In the genomic region with DNA sequence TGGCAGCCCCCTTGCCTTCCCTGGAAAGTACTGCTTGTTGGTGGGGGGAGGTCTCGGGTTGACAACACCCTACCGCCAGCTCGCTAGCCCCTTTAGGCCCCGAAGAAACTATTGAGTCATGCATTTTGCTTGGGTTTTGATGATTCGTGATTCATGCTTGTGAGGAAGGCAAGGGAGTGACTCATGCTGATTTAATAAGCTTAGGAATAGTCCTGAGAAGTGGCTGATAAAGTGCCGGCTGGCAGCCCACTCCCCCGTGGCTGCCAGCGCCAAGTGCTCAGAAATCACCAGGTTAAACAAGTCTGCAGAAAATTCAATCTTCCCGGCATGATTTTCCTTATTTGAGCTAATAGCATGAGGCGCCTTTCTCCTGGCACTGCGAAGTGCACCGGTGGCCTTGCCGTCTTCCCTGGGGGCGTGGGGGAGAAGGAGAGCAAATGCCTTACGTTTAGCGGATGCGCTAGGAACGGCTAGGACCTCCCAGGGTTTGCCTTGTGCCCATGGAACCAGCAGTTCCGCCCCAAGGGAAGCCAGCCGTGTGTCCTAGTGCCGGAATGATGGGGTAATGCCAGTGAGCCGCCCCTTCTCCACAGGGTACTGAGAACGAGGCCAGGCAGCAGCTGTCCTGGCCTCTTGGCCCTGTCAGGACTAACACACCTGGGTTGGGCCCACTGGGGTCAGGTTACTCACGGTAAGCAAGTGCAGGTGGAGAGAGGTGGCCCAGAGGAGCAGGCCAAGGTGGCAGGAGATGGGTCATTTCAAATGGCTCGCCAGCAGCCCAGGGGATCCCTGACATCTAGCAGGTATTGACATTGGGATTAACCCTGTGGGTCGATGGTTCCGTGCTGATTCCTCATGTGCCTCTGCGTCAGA, we compare ENCODE assay signal across 1 cellular context.
TF ChIP-seq lines count a peak whose summit lies in the region.

No MANE protein-coding gene starts in this region.

TF ChIP-seq in HEK293, 187 proteins besides CTCF, POLR2A, EP300 and RAD21 (continued from another document and continues in another):
- TF ChIP-seq, protein P1, sequence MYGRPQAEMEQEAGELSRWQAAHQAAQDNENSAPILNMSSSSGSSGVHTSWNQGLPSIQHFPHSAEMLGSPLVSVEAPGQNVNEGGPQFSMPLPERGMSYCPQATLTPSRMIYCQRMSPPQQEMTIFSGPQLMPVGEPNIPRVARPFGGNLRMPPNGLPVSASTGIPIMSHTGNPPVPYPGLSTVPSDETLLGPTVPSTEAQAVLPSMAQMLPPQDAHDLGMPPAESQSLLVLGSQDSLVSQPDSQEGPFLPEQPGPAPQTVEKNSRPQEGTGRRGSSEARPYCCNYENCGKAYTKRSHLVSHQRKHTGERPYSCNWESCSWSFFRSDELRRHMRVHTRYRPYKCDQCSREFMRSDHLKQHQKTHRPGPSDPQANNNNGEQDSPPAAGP (tag by site-specific recombination; IDR thresholded peaks at IDR 0.05): 0 out of 2 replicates have a peak, but pooled peaks have one; percentile 56
- 0 out of 2 replicates have a peak, but pooled peaks have one; percentile 12 for TF ChIP-seq ZFHX2 (tag by site-specific recombination; conservative IDR thresholded peaks at IDR 0.05)
- 0 out of 2 replicates have a peak, but pooled peaks have one; percentile 22 for TF ChIP-seq ZNF561 (tag by site-specific recombination; IDR thresholded peaks at IDR 0.05; ENCODE audit: borderline replicate concordance)
- no peak for TF ChIP-seq ZNF664 (tag by site-specific recombination; IDR thresholded peaks at IDR 0.05)
- TF ChIP-seq, protein P2, sequence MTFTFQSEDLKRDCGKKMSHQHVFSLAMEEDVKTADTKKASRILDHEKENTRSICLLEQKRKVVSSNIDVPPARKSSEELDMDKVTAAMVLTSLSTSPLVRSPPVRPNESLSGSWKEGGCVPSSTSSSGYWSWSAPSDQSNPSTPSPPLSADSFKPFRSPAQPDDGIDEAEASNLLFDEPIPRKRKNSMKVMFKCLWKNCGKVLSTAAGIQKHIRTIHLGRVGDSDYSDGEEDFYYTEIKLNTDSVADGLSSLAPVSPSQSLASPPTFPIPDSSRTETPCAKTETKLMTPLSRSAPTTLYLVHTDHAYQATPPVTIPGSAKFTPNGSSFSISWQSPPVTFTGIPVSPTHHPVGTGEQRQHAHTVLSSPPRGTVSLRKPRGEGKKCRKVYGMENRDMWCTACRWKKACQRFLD (tag by site-specific recombination; IDR thresholded peaks at IDR 0.05): no peak
- peak; percentile 28; the same call in 1 of the 2 replicates for TF ChIP-seq ZNF600 (tag by site-specific recombination; IDR thresholded peaks at IDR 0.05)
- TF ChIP-seq ZNF114 (tag by site-specific recombination; IDR thresholded peaks at IDR 0.05): no peak
- no peak for TF ChIP-seq ZNF624 (tag by site-specific recombination; IDR thresholded peaks at IDR 0.05)
- TF ChIP-seq, protein P3, sequence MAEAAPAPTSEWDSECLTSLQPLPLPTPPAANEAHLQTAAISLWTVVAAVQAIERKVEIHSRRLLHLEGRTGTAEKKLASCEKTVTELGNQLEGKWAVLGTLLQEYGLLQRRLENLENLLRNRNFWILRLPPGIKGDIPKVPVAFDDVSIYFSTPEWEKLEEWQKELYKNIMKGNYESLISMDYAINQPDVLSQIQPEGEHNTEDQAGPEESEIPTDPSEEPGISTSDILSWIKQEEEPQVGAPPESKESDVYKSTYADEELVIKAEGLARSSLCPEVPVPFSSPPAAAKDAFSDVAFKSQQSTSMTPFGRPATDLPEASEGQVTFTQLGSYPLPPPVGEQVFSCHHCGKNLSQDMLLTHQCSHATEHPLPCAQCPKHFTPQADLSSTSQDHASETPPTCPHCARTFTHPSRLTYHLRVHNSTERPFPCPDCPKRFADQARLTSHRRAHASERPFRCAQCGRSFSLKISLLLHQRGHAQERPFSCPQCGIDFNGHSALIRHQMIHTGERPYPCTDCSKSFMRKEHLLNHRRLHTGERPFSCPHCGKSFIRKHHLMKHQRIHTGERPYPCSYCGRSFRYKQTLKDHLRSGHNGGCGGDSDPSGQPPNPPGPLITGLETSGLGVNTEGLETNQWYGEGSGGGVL (tag by site-specific recombination; IDR thresholded peaks at IDR 0.05): peak; percentile 65
- TF ChIP-seq GLIS1 (tag by site-specific recombination; IDR thresholded peaks at IDR 0.05): peak; percentile 93
- TF ChIP-seq ZNF514 (tag by site-specific recombination; IDR thresholded peaks at IDR 0.05): no peak
- TF ChIP-seq ZNF239 (tag by site-specific recombination; IDR thresholded peaks at IDR 0.05): no peak
- TF ChIP-seq ZNF747 (tag by site-specific recombination; IDR thresholded peaks at IDR 0.05): no peak
- TF ChIP-seq ZNF510 (tag by site-specific recombination; IDR thresholded peaks at IDR 0.05; ENCODE audit: insufficient replicate concordance): no peak
- no peak for TF ChIP-seq PRDM1 (tag by site-specific recombination; IDR thresholded peaks at IDR 0.05)
- TF ChIP-seq ZBTB21 (tag by site-specific recombination; IDR thresholded peaks at IDR 0.05): peak; percentile 69
- TF ChIP-seq TRIM28 (IDR thresholded peaks at IDR 0.05; ENCODE audit: borderline replicate concordance, low read length): peak; percentile 40; the same call in 1 of the 2 replicates
- no peak for TF ChIP-seq MZF1 (tag by site-specific recombination; IDR thresholded peaks at IDR 0.05; ENCODE audit: borderline replicate concordance)
- no peak for TF ChIP-seq ZNF354C (tag by site-specific recombination; IDR thresholded peaks at IDR 0.05; ENCODE audit: borderline replicate concordance, low read depth)
- peak; percentile 40; the same call in 1 of the 2 replicates for TF ChIP-seq ZNF10 (tag by site-specific recombination; IDR thresholded peaks at IDR 0.05)
- TF ChIP-seq ZNF169 (tag by site-specific recombination; IDR thresholded peaks at IDR 0.05): no peak
- TF ChIP-seq IKZF3 (tag by site-specific recombination; IDR thresholded peaks at IDR 0.05): peak; percentile 64
- no peak for TF ChIP-seq ZNF76 (tag by site-specific recombination; IDR thresholded peaks at IDR 0.05; ENCODE audit: borderline replicate concordance, low read depth)
- TF ChIP-seq, protein P4, sequence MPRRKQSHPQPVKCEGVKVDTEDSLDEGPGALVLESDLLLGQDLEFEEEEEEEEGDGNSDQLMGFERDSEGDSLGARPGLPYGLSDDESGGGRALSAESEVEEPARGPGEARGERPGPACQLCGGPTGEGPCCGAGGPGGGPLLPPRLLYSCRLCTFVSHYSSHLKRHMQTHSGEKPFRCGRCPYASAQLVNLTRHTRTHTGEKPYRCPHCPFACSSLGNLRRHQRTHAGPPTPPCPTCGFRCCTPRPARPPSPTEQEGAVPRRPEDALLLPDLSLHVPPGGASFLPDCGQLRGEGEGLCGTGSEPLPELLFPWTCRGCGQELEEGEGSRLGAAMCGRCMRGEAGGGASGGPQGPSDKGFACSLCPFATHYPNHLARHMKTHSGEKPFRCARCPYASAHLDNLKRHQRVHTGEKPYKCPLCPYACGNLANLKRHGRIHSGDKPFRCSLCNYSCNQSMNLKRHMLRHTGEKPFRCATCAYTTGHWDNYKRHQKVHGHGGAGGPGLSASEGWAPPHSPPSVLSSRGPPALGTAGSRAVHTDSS (tag by site-specific recombination; IDR thresholded peaks at IDR 0.05): peak; percentile 37; the same call in 1 of the 2 replicates
- no peak for TF ChIP-seq ZFP41 (tag by site-specific recombination; IDR thresholded peaks at IDR 0.05; ENCODE audit: borderline replicate concordance)
- no peak for TF ChIP-seq ZNF155 (tag by site-specific recombination; IDR thresholded peaks at IDR 0.05)
- TF ChIP-seq WT1 (tag by site-specific recombination; IDR thresholded peaks at IDR 0.05): no peak
- no peak for TF ChIP-seq ZNF558 (tag by site-specific recombination; IDR thresholded peaks at IDR 0.05)
- TF ChIP-seq ZBTB48 (tag by site-specific recombination; IDR thresholded peaks at IDR 0.05): no peak
- TF ChIP-seq, protein P5, sequence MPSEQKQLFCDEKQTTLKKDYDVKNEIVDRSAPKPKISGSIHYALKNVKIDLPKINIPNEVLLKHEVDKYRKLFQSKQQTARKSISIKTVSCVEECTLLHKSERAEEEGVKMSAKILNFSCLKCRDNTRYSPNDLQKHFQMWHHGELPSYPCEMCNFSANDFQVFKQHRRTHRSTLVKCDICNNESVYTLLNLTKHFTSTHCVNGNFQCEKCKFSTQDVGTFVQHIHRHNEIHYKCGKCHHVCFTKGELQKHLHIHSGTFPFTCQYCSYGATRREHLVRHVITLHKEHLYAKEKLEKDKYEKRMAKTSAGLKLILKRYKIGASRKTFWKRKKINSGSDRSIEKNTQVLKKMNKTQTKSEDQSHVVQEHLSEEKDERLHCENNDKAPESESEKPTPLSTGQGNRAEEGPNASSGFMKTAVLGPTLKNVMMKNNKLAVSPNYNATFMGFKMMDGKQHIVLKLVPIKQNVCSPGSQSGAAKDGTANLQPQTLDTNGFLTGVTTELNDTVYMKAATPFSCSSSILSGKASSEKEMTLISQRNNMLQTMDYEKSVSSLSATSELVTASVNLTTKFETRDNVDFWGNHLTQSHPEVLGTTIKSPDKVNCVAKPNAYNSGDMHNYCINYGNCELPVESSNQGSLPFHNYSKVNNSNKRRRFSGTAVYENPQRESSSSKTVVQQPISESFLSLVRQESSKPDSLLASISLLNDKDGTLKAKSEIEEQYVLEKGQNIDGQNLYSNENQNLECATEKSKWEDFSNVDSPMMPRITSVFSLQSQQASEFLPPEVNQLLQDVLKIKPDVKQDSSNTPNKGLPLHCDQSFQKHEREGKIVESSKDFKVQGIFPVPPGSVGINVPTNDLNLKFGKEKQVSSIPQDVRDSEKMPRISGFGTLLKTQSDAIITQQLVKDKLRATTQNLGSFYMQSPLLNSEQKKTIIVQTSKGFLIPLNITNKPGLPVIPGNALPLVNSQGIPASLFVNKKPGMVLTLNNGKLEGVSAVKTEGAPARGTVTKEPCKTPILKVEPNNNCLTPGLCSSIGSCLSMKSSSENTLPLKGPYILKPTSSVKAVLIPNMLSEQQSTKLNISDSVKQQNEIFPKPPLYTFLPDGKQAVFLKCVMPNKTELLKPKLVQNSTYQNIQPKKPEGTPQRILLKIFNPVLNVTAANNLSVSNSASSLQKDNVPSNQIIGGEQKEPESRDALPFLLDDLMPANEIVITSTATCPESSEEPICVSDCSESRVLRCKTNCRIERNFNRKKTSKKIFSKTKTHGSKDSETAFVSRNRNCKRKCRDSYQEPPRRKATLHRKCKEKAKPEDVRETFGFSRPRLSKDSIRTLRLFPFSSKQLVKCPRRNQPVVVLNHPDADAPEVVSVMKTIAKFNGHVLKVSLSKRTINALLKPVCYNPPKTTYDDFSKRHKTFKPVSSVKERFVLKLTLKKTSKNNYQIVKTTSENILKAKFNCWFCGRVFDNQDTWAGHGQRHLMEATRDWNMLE (tag by site-specific recombination; conservative IDR thresholded peaks at IDR 0.05; ENCODE audit: low read depth): no peak
- no peak for TF ChIP-seq BCL11A (tag by site-specific recombination; IDR thresholded peaks at IDR 0.05; ENCODE audit: low read depth)
- peak; percentile 65; the same call in 1 of the 2 replicates for TF ChIP-seq ZEB2 (tag by site-specific recombination; IDR thresholded peaks at IDR 0.05)
- TF ChIP-seq, protein P6, sequence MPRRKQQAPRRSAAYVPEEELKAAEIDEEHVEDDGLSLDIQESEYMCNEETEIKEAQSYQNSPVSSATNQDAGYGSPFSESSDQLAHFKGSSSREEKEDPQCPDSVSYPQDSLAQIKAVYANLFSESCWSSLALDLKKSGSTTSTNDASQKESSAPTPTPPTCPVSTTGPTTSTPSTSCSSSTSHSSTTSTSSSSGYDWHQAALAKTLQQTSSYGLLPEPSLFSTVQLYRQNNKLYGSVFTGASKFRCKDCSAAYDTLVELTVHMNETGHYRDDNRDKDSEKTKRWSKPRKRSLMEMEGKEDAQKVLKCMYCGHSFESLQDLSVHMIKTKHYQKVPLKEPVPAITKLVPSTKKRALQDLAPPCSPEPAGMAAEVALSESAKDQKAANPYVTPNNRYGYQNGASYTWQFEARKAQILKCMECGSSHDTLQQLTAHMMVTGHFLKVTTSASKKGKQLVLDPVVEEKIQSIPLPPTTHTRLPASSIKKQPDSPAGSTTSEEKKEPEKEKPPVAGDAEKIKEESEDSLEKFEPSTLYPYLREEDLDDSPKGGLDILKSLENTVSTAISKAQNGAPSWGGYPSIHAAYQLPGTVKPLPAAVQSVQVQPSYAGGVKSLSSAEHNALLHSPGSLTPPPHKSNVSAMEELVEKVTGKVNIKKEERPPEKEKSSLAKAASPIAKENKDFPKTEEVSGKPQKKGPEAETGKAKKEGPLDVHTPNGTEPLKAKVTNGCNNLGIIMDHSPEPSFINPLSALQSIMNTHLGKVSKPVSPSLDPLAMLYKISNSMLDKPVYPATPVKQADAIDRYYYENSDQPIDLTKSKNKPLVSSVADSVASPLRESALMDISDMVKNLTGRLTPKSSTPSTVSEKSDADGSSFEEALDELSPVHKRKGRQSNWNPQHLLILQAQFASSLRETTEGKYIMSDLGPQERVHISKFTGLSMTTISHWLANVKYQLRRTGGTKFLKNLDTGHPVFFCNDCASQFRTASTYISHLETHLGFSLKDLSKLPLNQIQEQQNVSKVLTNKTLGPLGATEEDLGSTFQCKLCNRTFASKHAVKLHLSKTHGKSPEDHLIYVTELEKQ (tag by site-specific recombination; IDR thresholded peaks at IDR 0.05; ENCODE audit: borderline replicate concordance): peak; percentile 52; the same call in 1 of the 2 replicates
- no peak for TF ChIP-seq ZNF549 (tag by site-specific recombination; IDR thresholded peaks at IDR 0.05)
- no peak for TF ChIP-seq SCRT2 (tag by site-specific recombination; IDR thresholded peaks at IDR 0.05)
- TF ChIP-seq, protein P7, sequence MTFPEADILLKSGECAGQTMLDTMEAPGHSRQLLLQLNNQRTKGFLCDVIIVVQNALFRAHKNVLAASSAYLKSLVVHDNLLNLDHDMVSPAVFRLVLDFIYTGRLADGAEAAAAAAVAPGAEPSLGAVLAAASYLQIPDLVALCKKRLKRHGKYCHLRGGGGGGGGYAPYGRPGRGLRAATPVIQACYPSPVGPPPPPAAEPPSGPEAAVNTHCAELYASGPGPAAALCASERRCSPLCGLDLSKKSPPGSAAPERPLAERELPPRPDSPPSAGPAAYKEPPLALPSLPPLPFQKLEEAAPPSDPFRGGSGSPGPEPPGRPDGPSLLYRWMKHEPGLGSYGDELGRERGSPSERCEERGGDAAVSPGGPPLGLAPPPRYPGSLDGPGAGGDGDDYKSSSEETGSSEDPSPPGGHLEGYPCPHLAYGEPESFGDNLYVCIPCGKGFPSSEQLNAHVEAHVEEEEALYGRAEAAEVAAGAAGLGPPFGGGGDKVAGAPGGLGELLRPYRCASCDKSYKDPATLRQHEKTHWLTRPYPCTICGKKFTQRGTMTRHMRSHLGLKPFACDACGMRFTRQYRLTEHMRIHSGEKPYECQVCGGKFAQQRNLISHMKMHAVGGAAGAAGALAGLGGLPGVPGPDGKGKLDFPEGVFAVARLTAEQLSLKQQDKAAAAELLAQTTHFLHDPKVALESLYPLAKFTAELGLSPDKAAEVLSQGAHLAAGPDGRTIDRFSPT (tag by site-specific recombination; IDR thresholded peaks at IDR 0.05): peak; percentile 90
- peak; percentile 24; the same call in 1 of the 2 replicates for TF ChIP-seq GLIS2 (tag by site-specific recombination; IDR thresholded peaks at IDR 0.05)
- TF ChIP-seq ZNF221 (tag by site-specific recombination; IDR thresholded peaks at IDR 0.05; ENCODE audit: borderline replicate concordance): no peak
- peak; percentile 71; the same call in 1 of the 2 replicates for TF ChIP-seq ZNF341 (tag by site-specific recombination; IDR thresholded peaks at IDR 0.05; ENCODE audit: low read depth)
- peak; percentile 77 for TF ChIP-seq ZNF335 (tag by site-specific recombination; conservative IDR thresholded peaks at IDR 0.05)
